36 cellular contexts compared by ENCODE assay signal in the genomic region with DNA sequence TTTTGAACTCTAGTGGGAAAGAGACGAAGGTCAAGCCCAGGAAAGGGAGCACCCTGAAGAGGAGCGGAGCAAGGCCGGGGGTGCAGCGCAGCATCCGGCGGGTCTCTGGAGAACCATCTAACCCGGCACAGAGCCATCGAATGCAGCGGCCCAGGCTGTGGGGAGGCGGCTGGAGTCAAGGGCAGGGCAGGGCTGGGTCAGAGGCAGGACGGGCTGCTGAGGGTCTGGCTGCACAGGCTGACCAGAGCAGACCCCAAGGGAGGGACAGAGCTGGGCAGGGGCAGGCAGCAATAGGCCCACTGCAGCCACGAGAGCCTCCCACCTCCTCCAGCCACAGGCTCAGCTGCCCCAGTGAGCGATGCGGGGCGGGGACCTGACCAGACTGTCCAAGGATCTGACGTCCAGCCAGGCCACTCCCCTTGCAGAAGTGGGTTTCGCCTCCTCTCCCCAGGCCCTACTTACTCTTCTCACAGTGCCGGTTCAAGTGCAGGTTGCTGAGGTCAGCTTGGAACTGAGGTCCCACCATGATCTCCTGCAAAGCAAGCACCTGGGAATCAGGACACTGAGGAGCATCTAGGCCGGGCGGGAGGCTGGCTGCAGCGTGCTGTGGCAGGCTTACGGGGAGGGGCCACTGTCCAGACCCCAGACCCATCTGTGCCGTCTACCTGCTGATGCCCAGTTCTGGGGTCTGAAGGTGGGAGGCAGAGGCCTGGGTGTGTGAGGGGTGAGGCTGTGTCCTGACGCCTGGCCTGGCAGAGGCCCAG. TPM values are rescaled to one million over a fixed set of nuclear protein-coding genes. Genes with fewer than 3 reads are reported as not detected.
"Had no signal": no experiment of that assay in that cellular context is flagged by ENCODE, and none has a peak within 500 bp of the region (broad histone marks: within the 10 kb centered on the region; RNA-seq: fewer than 3 reads in every experiment).

No MANE protein-coding gene starts in this region.

- H3K27ac ChIP-seq: body of pancreas, breast epithelium, KMS-11, PC-9, RWPE1, VCaP had no signal

- H2AFZ ChIP-seq: PC-9 had no signal

- H3K9ac ChIP-seq: KMS-11 had no signal

- FAIRE-seq: astrocyte, RCC 7860 had no signal

- H3K9me3 ChIP-seq: body of pancreas had no signal

- H3K27ac Mint-ChIP-seq: activated B cell treated with CpG ODN at 0.5 μM for 24 hours; activated CD4-positive, alpha-beta memory T cell treated with anti-CD3 and anti-CD28 coated beads for 36 hours; activated naive CD4-positive, alpha-beta T cell treated with anti-CD3 and anti-CD28 coated beads, Interleukin-2, amount 50 U/mL, for 24 hours; activated naive CD8-positive, alpha-beta T cell treated with anti-CD3 and anti-CD28 coated beads, Interleukin-2, amount 10 ng/mL, durations not matched to agents 7 days and 5 days; activated T-cell treated with anti-CD3 and anti-CD28 coated beads, Interleukin-2, amount 50 U/mL, for 72 hours; activated T-helper 17 cell treated with anti-CD3 and anti-CD28 coated beads, Interleukin-2, amount 50 U/mL, for 72 hours had no signal

- H3K4me2 ChIP-seq: KMS-11, PC-9 had no signal

- H3K4me1 ChIP-seq: body of pancreas, breast epithelium had no signal

- ATAC-seq: activated T-cell treated with anti-CD3 and anti-CD28 coated beads, Interleukin-2, amount 50 U/mL, for 72 hours; activated T-helper 17 cell treated with anti-CD3 and anti-CD28 coated beads, Interleukin-2, amount 50 U/mL, for 72 hours; body of pancreas had no signal

- H3K4me3 ChIP-seq: body of pancreas, breast epithelium, PC-9 had no signal

- H3K27me3 Mint-ChIP-seq: activated B cell treated with CpG ODN at 0.5 μM for 24 hours; activated CD4-positive, alpha-beta memory T cell treated with anti-CD3 and anti-CD28 coated beads for 36 hours; activated naive CD4-positive, alpha-beta T cell treated with anti-CD3 and anti-CD28 coated beads, Interleukin-2, amount 50 U/mL, for 24 hours; activated naive CD8-positive, alpha-beta T cell treated with anti-CD3 and anti-CD28 coated beads, Interleukin-2, amount 10 ng/mL, durations not matched to agents 7 days and 5 days; activated T-helper 17 cell treated with anti-CD3 and anti-CD28 coated beads, Interleukin-2, amount 50 U/mL, for 72 hours had no signal

- H3K4me1 Mint-ChIP-seq: activated B cell treated with CpG ODN at 0.5 μM for 24 hours; activated naive CD4-positive, alpha-beta T cell treated with anti-CD3 and anti-CD28 coated beads, Interleukin-2, amount 50 U/mL, for 24 hours; activated naive CD8-positive, alpha-beta T cell treated with anti-CD3 and anti-CD28 coated beads, Interleukin-2, amount 10 ng/mL, durations not matched to agents 7 days and 5 days; activated T-helper 17 cell treated with anti-CD3 and anti-CD28 coated beads, Interleukin-2, amount 50 U/mL, for 72 hours had no signal

- DNase-seq: activated B cell treated with CpG ODN at 0.5 μM for 24 hours; activated CD4-positive, alpha-beta memory T cell treated with anti-CD3 and anti-CD28 coated beads for 36 hours; activated CD4-positive, alpha-beta T cell treated with anti-CD3 and anti-CD28 coated beads for 4 hours; activated CD4-positive, alpha-beta T cell treated with anti-CD3 and anti-CD28 coated beads, Interleukin-2, amount 50 U/mL, for 1 hour; activated CD4-positive, CD25-positive, alpha-beta regulatory T cell treated with anti-CD3 and anti-CD28 coated beads, Interleukin-2, amount 50 U/mL, for 72 hours; activated gamma-delta T cell; activated naive CD4-positive, alpha-beta T cell treated with Interleukin-2 at 50 U/mL for 16 hours; activated naive CD8-positive, alpha-beta T cell treated with anti-CD3 and anti-CD28 coated beads, Interleukin-2, amount 10 ng/mL, durations not matched to agents 7 days and 5 days; activated T-cell treated with anti-CD3 and anti-CD28 coated beads, Interleukin-2, amount 50 U/mL, for 1 hour; activated T-cell treated with anti-CD3 and anti-CD28 coated beads, Interleukin-2, amount 50 U/mL, for 72 hours; body of pancreas; NCI-H1092 treated with DMSO at 0.1 percent for 48 hours; NCI-H1417; NCI-H146; NCI-H187; NCI-H2029 treated with DMSO at 0.1 percent for 48 hours; NCI-H2107; NCI-H2171; NCI-H510A; NCI-H526; NCI-H748 treated with DMSO at 0.1 percent for 48 hours; PC-9; Right ventricle myocardium superior; SW 1271; T-helper 1 cell; T-helper 2 cell; T-helper 9 cell had no signal

- H3K4me3 Mint-ChIP-seq: activated B cell treated with CpG ODN at 0.5 μM for 24 hours; activated CD4-positive, alpha-beta memory T cell treated with anti-CD3 and anti-CD28 coated beads for 36 hours; activated naive CD4-positive, alpha-beta T cell treated with anti-CD3 and anti-CD28 coated beads, Interleukin-2, amount 50 U/mL, for 24 hours; activated naive CD8-positive, alpha-beta T cell treated with anti-CD3 and anti-CD28 coated beads, Interleukin-2, amount 10 ng/mL, durations not matched to agents 7 days and 5 days; activated T-cell treated with anti-CD3 and anti-CD28 coated beads, Interleukin-2, amount 50 U/mL, for 72 hours; activated T-helper 17 cell treated with anti-CD3 and anti-CD28 coated beads, Interleukin-2, amount 50 U/mL, for 72 hours had no signal

- H3K9me3 Mint-ChIP-seq: activated naive CD4-positive, alpha-beta T cell treated with anti-CD3 and anti-CD28 coated beads, Interleukin-2, amount 50 U/mL, for 24 hours; activated T-helper 17 cell treated with anti-CD3 and anti-CD28 coated beads, Interleukin-2, amount 50 U/mL, for 72 hours had no signal

- H3K27me3 ChIP-seq: body of pancreas, breast epithelium had no signal

RNA-seq across cellular contexts. Expression of a gene that starts 34.2 kb away (rescaled TPM):
- total RNA-seq: activated CD8-positive, alpha-beta memory T cell treated with anti-CD3 and anti-CD28 coated beads for 36 hours; activated naive CD8-positive, alpha-beta T cell treated with anti-CD3 and anti-CD28 coated beads, Interleukin-2, amount 10 ng/mL, durations not matched to agents 7 days and 5 days had no signal
